Comparison of ENCODE assay signal across 3 cellular contexts in genomic region chr14:71464840-71465239, GRCh38.
"Had no signal": no experiment of that assay in that cellular context is flagged by ENCODE, and none has a peak within 500 bp of the region (broad histone marks: within the 10 kb centered on the region; RNA-seq: fewer than 3 reads in every experiment).

No MANE protein-coding gene starts in this region.

- DNase-seq: GOT3, H7, KBM-7 had no signal
